In genomic region chr15:40467260-40467615, GRCh38 we compare ENCODE assay signal across 1 cellular context.
TF ChIP-seq lines count a peak whose summit lies in the region.

No MANE protein-coding gene starts in this region.

TF ChIP-seq in WTC11, 78 proteins besides CTCF, POLR2A, EP300 and RAD21:
- no peak for TF ChIP-seq NR2C2 (CRISPR knock-in tag; IDR thresholded peaks at IDR 0.05)
- no peak for TF ChIP-seq FOXK1 (CRISPR knock-in tag; IDR thresholded peaks at IDR 0.05)
- no peak for TF ChIP-seq E2F4 (CRISPR knock-in tag; IDR thresholded peaks at IDR 0.05; ENCODE audit: borderline replicate concordance, low read depth)
- TF ChIP-seq ZNF532 (CRISPR knock-in tag; IDR thresholded peaks at IDR 0.05; ENCODE audit: borderline replicate concordance): no peak
- TF ChIP-seq ZNF138 (CRISPR knock-in tag; conservative IDR thresholded peaks at IDR 0.05): no peak
- no peak for TF ChIP-seq NR1H2 (CRISPR knock-in tag; IDR thresholded peaks at IDR 0.05)
- no peak for TF ChIP-seq FOXP1 (CRISPR knock-in tag; IDR thresholded peaks at IDR 0.05; ENCODE audit: borderline replicate concordance)
- no peak for TF ChIP-seq SMAD3 (CRISPR knock-in tag; IDR thresholded peaks at IDR 0.05; ENCODE audit: borderline replicate concordance)
TF ChIP-seq in WTC11: peak in this region for 0.
